In the genomic region with DNA sequence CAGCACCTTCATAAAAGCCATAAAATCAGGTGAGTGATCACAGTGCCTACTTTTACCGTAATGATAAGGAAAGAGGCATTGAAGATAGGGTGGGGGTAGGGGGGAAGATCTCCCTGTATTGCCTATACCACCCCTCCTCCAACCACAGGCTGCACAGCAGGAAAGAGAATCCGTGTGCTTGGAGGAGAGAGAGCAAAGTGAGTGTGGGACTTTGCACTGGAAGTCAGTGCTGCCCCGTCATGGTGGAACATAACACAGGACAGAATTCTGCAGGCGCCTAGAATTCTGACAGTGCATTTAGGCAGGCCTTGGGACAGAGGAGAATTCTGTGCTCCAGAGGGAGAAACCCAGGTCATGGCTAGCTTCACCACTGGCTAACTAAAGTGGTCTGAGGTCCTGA, we compare ENCODE assay signal across 1 cellular context.
TF ChIP-seq lines count a peak whose summit lies in the region.

No MANE protein-coding gene starts in this region.

TF ChIP-seq in HepG2, 621 proteins besides CTCF, POLR2A, EP300 and RAD21 (continued from another document and continues in another):
- TF ChIP-seq, protein P1, sequence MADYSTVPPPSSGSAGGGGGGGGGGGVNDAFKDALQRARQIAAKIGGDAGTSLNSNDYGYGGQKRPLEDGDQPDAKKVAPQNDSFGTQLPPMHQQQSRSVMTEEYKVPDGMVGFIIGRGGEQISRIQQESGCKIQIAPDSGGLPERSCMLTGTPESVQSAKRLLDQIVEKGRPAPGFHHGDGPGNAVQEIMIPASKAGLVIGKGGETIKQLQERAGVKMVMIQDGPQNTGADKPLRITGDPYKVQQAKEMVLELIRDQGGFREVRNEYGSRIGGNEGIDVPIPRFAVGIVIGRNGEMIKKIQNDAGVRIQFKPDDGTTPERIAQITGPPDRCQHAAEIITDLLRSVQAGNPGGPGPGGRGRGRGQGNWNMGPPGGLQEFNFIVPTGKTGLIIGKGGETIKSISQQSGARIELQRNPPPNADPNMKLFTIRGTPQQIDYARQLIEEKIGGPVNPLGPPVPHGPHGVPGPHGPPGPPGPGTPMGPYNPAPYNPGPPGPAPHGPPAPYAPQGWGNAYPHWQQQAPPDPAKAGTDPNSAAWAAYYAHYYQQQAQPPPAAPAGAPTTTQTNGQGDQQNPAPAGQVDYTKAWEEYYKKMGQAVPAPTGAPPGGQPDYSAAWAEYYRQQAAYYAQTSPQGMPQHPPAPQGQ (CRISPR knock-in tag; IDR thresholded peaks at IDR 0.05; ENCODE audit: borderline replicate concordance): no peak
- TF ChIP-seq PAWR (CRISPR knock-in tag; IDR thresholded peaks at IDR 0.05; ENCODE audit: borderline replicate concordance) (no peak), GATAD2A (CRISPR knock-in tag; IDR thresholded peaks at IDR 0.05) (peak; percentile 89), ZFP82 (CRISPR knock-in tag; IDR thresholded peaks at IDR 0.05; ENCODE audit: borderline replicate concordance) (no peak), MEIS2 (CRISPR knock-in tag; IDR thresholded peaks at IDR 0.05) (0 out of 2 replicates have a peak, but pooled peaks have one; percentile 18), HNRNPLL (IDR thresholded peaks at IDR 0.05; ENCODE audit: low read depth, low read length, poor library complexity, severe bottlenecking) (no peak), ZBTB42 (CRISPR knock-in tag; IDR thresholded peaks at IDR 0.05) (no peak), HMG20B (CRISPR knock-in tag; conservative IDR thresholded peaks at IDR 0.05) (peak; percentile 70; the same call in 1 of the 2 replicates), ZFX (CRISPR knock-in tag; IDR thresholded peaks at IDR 0.05; ENCODE audit: low read depth) (peak; percentile 48), ZNF615 (CRISPR knock-in tag; IDR thresholded peaks at IDR 0.05; ENCODE audit: borderline replicate concordance) (0 out of 2 replicates have a peak, but pooled peaks have one; percentile 44), PAF1 (CRISPR knock-in tag; IDR thresholded peaks at IDR 0.05) (no peak), TARDBP (CRISPR knock-in tag; IDR thresholded peaks at IDR 0.05) (peak; percentile 37; the same call in 1 of the 2 replicates), ZNF292 (CRISPR knock-in tag; IDR thresholded peaks at IDR 0.05; ENCODE audit: borderline replicate concordance, low read depth) (peak; percentile 95; the same call in 1 of the 2 replicates), PAX8 (CRISPR knock-in tag; IDR thresholded peaks at IDR 0.05; ENCODE audit: borderline replicate concordance) (no peak), GTF3A (CRISPR knock-in tag; conservative IDR thresholded peaks at IDR 0.05) (no peak), MZF1 (CRISPR knock-in tag; IDR thresholded peaks at IDR 0.05; ENCODE audit: borderline replicate concordance) (no peak), KAT7 (CRISPR knock-in tag; IDR thresholded peaks at IDR 0.05; ENCODE audit: borderline replicate concordance) (0 out of 2 replicates have a peak, but pooled peaks have one; percentile 61), TP53 (CRISPR knock-in tag; conservative IDR thresholded peaks at IDR 0.05) (no peak), GZF1 (CRISPR knock-in tag; IDR thresholded peaks at IDR 0.05) (peak; percentile 88), ZNF441 (CRISPR knock-in tag; IDR thresholded peaks at IDR 0.05; ENCODE audit: borderline replicate concordance) (no peak), POGZ (CRISPR knock-in tag; IDR thresholded peaks at IDR 0.05) (peak; percentile 61; the same call in 1 of the 2 replicates)
- TF ChIP-seq, protein P2, sequence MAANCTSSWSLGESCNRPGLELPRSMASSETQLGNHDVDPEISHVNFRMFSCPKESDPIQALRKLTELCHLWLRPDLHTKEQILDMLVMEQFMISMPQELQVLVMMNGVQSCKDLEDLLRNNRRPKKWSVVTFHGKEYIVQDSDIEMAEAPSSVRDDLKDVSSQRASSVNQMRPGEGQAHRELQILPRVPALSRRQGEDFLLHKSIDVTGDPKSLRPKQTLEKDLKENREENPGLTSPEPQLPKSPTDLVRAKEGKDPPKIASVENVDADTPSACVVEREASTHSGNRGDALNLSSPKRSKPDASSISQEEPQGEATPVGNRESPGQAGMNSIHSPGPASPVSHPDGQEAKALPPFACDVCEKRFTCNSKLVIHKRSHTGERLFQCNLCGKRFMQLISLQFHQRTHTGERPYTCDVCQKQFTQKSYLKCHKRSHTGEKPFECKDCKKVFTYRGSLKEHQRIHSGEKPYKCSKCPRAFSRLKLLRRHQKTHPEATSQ (CRISPR knock-in tag; IDR thresholded peaks at IDR 0.05; ENCODE audit: borderline replicate concordance): no peak
- TF ChIP-seq, protein P3, sequence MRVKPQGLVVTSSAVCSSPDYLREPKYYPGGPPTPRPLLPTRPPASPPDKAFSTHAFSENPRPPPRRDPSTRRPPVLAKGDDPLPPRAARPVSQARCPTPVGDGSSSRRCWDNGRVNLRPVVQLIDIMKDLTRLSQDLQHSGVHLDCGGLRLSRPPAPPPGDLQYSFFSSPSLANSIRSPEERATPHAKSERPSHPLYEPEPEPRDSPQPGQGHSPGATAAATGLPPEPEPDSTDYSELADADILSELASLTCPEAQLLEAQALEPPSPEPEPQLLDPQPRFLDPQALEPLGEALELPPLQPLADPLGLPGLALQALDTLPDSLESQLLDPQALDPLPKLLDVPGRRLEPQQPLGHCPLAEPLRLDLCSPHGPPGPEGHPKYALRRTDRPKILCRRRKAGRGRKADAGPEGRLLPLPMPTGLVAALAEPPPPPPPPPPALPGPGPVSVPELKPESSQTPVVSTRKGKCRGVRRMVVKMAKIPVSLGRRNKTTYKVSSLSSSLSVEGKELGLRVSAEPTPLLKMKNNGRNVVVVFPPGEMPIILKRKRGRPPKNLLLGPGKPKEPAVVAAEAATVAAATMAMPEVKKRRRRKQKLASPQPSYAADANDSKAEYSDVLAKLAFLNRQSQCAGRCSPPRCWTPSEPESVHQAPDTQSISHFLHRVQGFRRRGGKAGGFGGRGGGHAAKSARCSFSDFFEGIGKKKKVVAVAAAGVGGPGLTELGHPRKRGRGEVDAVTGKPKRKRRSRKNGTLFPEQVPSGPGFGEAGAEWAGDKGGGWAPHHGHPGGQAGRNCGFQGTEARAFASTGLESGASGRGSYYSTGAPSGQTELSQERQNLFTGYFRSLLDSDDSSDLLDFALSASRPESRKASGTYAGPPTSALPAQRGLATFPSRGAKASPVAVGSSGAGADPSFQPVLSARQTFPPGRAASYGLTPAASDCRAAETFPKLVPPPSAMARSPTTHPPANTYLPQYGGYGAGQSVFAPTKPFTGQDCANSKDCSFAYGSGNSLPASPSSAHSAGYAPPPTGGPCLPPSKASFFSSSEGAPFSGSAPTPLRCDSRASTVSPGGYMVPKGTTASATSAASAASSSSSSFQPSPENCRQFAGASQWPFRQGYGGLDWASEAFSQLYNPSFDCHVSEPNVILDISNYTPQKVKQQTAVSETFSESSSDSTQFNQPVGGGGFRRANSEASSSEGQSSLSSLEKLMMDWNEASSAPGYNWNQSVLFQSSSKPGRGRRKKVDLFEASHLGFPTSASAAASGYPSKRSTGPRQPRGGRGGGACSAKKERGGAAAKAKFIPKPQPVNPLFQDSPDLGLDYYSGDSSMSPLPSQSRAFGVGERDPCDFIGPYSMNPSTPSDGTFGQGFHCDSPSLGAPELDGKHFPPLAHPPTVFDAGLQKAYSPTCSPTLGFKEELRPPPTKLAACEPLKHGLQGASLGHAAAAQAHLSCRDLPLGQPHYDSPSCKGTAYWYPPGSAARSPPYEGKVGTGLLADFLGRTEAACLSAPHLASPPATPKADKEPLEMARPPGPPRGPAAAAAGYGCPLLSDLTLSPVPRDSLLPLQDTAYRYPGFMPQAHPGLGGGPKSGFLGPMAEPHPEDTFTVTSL (CRISPR knock-in tag; IDR thresholded peaks at IDR 0.05; ENCODE audit: borderline replicate concordance): no peak
- TF ChIP-seq, protein P4, sequence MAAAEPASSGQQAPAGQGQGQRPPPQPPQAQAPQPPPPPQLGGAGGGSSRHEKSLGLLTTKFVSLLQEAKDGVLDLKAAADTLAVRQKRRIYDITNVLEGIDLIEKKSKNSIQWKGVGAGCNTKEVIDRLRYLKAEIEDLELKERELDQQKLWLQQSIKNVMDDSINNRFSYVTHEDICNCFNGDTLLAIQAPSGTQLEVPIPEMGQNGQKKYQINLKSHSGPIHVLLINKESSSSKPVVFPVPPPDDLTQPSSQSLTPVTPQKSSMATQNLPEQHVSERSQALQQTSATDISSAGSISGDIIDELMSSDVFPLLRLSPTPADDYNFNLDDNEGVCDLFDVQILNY (CRISPR knock-in tag; conservative IDR thresholded peaks at IDR 0.05): no peak
- TF ChIP-seq, protein P5, sequence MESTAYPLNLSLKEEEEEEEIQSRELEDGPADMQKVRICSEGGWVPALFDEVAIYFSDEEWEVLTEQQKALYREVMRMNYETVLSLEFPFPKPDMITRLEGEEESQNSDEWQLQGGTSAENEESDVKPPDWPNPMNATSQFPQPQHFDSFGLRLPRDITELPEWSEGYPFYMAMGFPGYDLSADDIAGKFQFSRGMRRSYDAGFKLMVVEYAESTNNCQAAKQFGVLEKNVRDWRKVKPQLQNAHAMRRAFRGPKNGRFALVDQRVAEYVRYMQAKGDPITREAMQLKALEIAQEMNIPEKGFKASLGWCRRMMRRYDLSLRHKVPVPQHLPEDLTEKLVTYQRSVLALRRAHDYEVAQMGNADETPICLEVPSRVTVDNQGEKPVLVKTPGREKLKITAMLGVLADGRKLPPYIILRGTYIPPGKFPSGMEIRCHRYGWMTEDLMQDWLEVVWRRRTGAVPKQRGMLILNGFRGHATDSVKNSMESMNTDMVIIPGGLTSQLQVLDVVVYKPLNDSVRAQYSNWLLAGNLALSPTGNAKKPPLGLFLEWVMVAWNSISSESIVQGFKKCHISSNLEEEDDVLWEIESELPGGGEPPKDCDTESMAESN (CRISPR knock-in tag; conservative IDR thresholded peaks at IDR 0.05): no peak
- TF ChIP-seq, protein P6, sequence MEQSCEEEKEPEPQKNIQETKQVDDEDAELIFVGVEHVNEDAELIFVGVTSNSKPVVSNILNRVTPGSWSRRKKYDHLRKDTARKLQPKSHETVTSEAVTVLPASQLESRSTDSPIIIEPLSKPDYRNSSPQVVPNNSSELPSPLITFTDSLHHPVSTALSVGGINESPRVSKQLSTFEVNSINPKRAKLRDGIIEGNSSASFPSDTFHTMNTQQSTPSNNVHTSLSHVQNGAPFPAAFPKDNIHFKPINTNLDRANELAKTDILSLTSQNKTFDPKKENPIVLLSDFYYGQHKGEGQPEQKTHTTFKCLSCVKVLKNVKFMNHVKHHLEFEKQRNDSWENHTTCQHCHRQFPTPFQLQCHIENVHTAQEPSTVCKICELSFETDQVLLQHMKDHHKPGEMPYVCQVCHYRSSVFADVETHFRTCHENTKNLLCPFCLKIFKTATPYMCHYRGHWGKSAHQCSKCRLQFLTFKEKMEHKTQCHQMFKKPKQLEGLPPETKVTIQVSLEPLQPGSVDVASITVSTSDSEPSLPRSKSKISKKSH (CRISPR knock-in tag; IDR thresholded peaks at IDR 0.05; ENCODE audit: borderline replicate concordance): no peak
- TF ChIP-seq, protein P7, sequence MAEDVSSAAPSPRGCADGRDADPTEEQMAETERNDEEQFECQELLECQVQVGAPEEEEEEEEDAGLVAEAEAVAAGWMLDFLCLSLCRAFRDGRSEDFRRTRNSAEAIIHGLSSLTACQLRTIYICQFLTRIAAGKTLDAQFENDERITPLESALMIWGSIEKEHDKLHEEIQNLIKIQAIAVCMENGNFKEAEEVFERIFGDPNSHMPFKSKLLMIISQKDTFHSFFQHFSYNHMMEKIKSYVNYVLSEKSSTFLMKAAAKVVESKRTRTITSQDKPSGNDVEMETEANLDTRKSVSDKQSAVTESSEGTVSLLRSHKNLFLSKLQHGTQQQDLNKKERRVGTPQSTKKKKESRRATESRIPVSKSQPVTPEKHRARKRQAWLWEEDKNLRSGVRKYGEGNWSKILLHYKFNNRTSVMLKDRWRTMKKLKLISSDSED (CRISPR knock-in tag; IDR thresholded peaks at IDR 0.05): no peak
- TF ChIP-seq, protein P8, sequence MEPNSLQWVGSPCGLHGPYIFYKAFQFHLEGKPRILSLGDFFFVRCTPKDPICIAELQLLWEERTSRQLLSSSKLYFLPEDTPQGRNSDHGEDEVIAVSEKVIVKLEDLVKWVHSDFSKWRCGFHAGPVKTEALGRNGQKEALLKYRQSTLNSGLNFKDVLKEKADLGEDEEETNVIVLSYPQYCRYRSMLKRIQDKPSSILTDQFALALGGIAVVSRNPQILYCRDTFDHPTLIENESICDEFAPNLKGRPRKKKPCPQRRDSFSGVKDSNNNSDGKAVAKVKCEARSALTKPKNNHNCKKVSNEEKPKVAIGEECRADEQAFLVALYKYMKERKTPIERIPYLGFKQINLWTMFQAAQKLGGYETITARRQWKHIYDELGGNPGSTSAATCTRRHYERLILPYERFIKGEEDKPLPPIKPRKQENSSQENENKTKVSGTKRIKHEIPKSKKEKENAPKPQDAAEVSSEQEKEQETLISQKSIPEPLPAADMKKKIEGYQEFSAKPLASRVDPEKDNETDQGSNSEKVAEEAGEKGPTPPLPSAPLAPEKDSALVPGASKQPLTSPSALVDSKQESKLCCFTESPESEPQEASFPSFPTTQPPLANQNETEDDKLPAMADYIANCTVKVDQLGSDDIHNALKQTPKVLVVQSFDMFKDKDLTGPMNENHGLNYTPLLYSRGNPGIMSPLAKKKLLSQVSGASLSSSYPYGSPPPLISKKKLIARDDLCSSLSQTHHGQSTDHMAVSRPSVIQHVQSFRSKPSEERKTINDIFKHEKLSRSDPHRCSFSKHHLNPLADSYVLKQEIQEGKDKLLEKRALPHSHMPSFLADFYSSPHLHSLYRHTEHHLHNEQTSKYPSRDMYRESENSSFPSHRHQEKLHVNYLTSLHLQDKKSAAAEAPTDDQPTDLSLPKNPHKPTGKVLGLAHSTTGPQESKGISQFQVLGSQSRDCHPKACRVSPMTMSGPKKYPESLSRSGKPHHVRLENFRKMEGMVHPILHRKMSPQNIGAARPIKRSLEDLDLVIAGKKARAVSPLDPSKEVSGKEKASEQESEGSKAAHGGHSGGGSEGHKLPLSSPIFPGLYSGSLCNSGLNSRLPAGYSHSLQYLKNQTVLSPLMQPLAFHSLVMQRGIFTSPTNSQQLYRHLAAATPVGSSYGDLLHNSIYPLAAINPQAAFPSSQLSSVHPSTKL (CRISPR knock-in tag; IDR thresholded peaks at IDR 0.05): peak; percentile 87
- TF ChIP-seq, protein P9, sequence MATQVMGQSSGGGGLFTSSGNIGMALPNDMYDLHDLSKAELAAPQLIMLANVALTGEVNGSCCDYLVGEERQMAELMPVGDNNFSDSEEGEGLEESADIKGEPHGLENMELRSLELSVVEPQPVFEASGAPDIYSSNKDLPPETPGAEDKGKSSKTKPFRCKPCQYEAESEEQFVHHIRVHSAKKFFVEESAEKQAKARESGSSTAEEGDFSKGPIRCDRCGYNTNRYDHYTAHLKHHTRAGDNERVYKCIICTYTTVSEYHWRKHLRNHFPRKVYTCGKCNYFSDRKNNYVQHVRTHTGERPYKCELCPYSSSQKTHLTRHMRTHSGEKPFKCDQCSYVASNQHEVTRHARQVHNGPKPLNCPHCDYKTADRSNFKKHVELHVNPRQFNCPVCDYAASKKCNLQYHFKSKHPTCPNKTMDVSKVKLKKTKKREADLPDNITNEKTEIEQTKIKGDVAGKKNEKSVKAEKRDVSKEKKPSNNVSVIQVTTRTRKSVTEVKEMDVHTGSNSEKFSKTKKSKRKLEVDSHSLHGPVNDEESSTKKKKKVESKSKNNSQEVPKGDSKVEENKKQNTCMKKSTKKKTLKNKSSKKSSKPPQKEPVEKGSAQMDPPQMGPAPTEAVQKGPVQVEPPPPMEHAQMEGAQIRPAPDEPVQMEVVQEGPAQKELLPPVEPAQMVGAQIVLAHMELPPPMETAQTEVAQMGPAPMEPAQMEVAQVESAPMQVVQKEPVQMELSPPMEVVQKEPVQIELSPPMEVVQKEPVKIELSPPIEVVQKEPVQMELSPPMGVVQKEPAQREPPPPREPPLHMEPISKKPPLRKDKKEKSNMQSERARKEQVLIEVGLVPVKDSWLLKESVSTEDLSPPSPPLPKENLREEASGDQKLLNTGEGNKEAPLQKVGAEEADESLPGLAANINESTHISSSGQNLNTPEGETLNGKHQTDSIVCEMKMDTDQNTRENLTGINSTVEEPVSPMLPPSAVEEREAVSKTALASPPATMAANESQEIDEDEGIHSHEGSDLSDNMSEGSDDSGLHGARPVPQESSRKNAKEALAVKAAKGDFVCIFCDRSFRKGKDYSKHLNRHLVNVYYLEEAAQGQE (IDR thresholded peaks at IDR 0.05; ENCODE audit: borderline replicate concordance in 1 of 2, low read depth in 1 of 2, low read length in 2 of 2): no peak
